In genomic region chr16:58678716-58679115, GRCh38 we compare ENCODE assay signal across 11 cellular contexts. TPM values are rescaled to one million over a fixed set of nuclear protein-coding genes. Genes with fewer than 3 reads are reported as not detected.
DNase-seq lines count a peak whose midpoint lies in the region; ATAC-seq, FAIRE-seq and TF ChIP-seq lines count a peak whose summit lies in the region.
"Had no signal": no experiment of that assay in that cellular context is flagged by ENCODE, and none has a peak within 500 bp of the region (broad histone marks: within the 10 kb centered on the region; RNA-seq: fewer than 3 reads in every experiment).

No MANE protein-coding gene starts in this region.

- CTCF ChIA-PET in HepG2 (lab: Yijun Ruan, JAX; ENCODE audit: low intra/inter-chr PET ratio, low total read pairs): interaction anchor here (1.3 kb wide), 1 partner anchor 77 kb away, joined by 9 read pairs; no protein-coding TSS in a partner anchor

- H3K9me3 ChIP-seq in Karpas-422 (ENCODE audit: low read length) (no peaks in the 10 kb centered on the region), body of pancreas (no peaks in the 10 kb centered on the region), HepG2 (ENCODE audit: low read length) (no peaks in the 10 kb centered on the region)
- H3K9me3 ChIP-seq: HAP-1 had no signal

- no peaks in the 10 kb centered on the region for H3K9me2 ChIP-seq in Karpas-422 (replicated peaks; ENCODE audit: insufficient read depth, low read length)

- POLR2A ChIA-PET in HepG2 (lab: Yijun Ruan, JAX): no interaction called here

- TF ChIP-seq POLR2A in body of pancreas (IDR thresholded peaks at IDR 0.05) (no peak), HepG2 (IDR thresholded peaks at IDR 0.05; ENCODE audit: insufficient read depth in 1 of 2, low read depth in 2 of 2, low read length in 2 of 2) (no peak)

- no peak for FAIRE-seq in HepG2 (lab: Jason Lieb, UNC)

- H3K4me1 ChIP-seq in Karpas-422 (ENCODE audit: low read length) (peaks cover 5% of the 10 kb centered on the region), body of pancreas (peaks cover 4% of the 10 kb centered on the region), HepG2 (ENCODE audit: insufficient read depth, low read length) (peaks cover 11% of the 10 kb centered on the region)

- peak; percentile 34 to 40 for DNase-seq in AML-193 (lab: John Stamatoyannopoulos, UW)
- DNase-seq in Karpas-422: peak; percentile 73
- DNase-seq in body of pancreas: peak in 3 of 4 donors; percentile 24 to 53 (median 36)
- DNase-seq in HepG2 (ENCODE audit: low spot score): no peak
- DNase-seq in stimulated activated CD4-positive, alpha-beta T cell treated with anti-CD3 and anti-CD28 coated beads, Interleukin-4, amount 100 ng/mL, for 1 hour: no peak
- DNase-seq in GM19238 (ENCODE audit: insufficient read length, low spot score): no peak
- DNase-seq: KG1, T-helper 17 cell had no signal

- peak in 4 of 7 experiments; percentile 15 to 31 (median 18) for TF ChIP-seq CTCF in body of pancreas (IDR thresholded peaks at IDR 0.05)
- peak; percentile 38 for TF ChIP-seq CTCF in HepG2 (CRISPR knock-in tag; IDR thresholded peaks at IDR 0.05)

- TF ChIP-seq EP300 in HepG2 (IDR thresholded peaks at IDR 0.05; ENCODE audit: low read depth in 2 of 2, low read length in 2 of 2): no peak
- TF ChIP-seq EP300 in HepG2 (CRISPR knock-in tag; IDR thresholded peaks at IDR 0.05; ENCODE audit: borderline replicate concordance): no peak

- no peak overlapping the region for H3K27ac ChIP-seq in Karpas-422 (ENCODE audit: low read length)
- H3K27ac ChIP-seq in body of pancreas: no peak overlapping the region
- no peak overlapping the region for H3K27ac ChIP-seq in HepG2 (ENCODE audit: extremely low read length, insufficient read depth, low read length)

- no peak overlapping the region for H3K4me3 ChIP-seq in Karpas-422 (ENCODE audit: low read length)
- no peak overlapping the region for H3K4me3 ChIP-seq in body of pancreas
- no peak overlapping the region for H3K4me3 ChIP-seq in HepG2 (replicated peaks in 1 of 3; ENCODE audit: insufficient read depth in 1 of 3, low read depth in 2 of 3, low read length in 3 of 3)
- H3K4me3 ChIP-seq: HAP-1 had no signal

- H2AFZ ChIP-seq in Karpas-422 (ENCODE audit: low read length): no peak overlapping the region
- H2AFZ ChIP-seq in HepG2 (ENCODE audit: low read length): no peak overlapping the region

- H3K9ac ChIP-seq in Karpas-422 (ENCODE audit: low read length) (no peak overlapping the region), HepG2 (ENCODE audit: insufficient read depth, low read depth, low read length) (no peak overlapping the region)

- no TSS peak for BruUV-seq in HepG2 (replicated peaks; lab: Mats Ljungman, UMichigan)

- TF ChIP-seq RAD21 in HepG2 (CRISPR knock-in tag; IDR thresholded peaks at IDR 0.05): no peak

- H3K36me3 ChIP-seq in Karpas-422 (ENCODE audit: insufficient read depth, low read length) (no peaks in the 10 kb centered on the region), body of pancreas (replicated peaks in 1 of 2; ENCODE audit: insufficient read depth in 1 of 2, low read depth in 2 of 2) (no peaks in the 10 kb centered on the region), HepG2 (replicated peaks in 1 of 2; ENCODE audit: control insufficient read depth in 1 of 2, insufficient read depth in 2 of 2, low read length in 2 of 2) (peaks cover 9 to 33% of the 10 kb centered on the region in 2 experiments)
- H3K36me3 ChIP-seq: HAP-1 had no signal

- H4K20me1 ChIP-seq in Karpas-422 (ENCODE audit: insufficient read depth, low read depth, low read length) (no peaks in the 10 kb centered on the region), HepG2 (ENCODE audit: insufficient read depth, low read length) (no peaks in the 10 kb centered on the region)

- H3K27me3 ChIP-seq in Karpas-422 (ENCODE audit: low read length) (no peaks in the 10 kb centered on the region), body of pancreas (no peaks in the 10 kb centered on the region), HepG2 (ENCODE audit: control insufficient read depth in 1 of 2, insufficient read depth in 2 of 2, low read length in 2 of 2) (no peaks in the 10 kb centered on the region)

- 37 to 62% methylated on average over 3 of the region's 3 CpGs for WGBS in body of pancreas, 2 donors
- 89% methylated on average over 3 of the region's 3 CpGs for WGBS in HepG2 (ENCODE audit: low lambda C conversion rate)

- in situ Hi-C loops in HepG2 (cut with HindIII; ENCODE audit: extremely low pct_ligation_motif_present, low pct_unique_long_range_greater_than_20kb): no loop called here

- ATAC-seq in body of pancreas (no peak), HepG2 (peak; percentile 23; the same call in 2 of the 3 replicates), GM21723 (IDR thresholded peaks at IDR 0.05; ENCODE audit: unreplicated experiment) (no peak), HG03159 (IDR thresholded peaks at IDR 0.05; ENCODE audit: unreplicated experiment) (no peak)
- ATAC-seq: T-helper 17 cell had no signal

- intact Hi-C loops in body of pancreas (cut with DNase I) (no loop called here), HepG2 (cut with micrococcal nuclease; ENCODE audit: unreplicated experiment) (loop anchor here (1.0 kb wide), 1 partner anchor 78 kb away; no protein-coding TSS in a partner anchor)

- H3K79me2 ChIP-seq in Karpas-422 (ENCODE audit: low read length) (no peaks in the 10 kb centered on the region), HepG2 (ENCODE audit: insufficient read depth, low read length) (peaks cover 2% of the 10 kb centered on the region)

- H3K4me2 ChIP-seq in Karpas-422 (ENCODE audit: low read depth, low read length, poor library complexity, severe bottlenecking) (no peak overlapping the region), HepG2 (ENCODE audit: low read depth, low read length) (no peak overlapping the region)

RNA-seq across cellular contexts. Expression of gene SLC38A7, which starts 5.9 kb away (rescaled TPM):
- 6.4 and 6.7 TPM in 2 replicates for total RNA-seq in Karpas-422 (2014; rRNA removed; shearing (Covaris generic); ENCODE audit: low replicate concordance)
- total RNA-seq in body of pancreas (1 to 10 TPM; 6.3 to 7.3 TPM), HepG2 (2016; rRNA removed; fragmentation: Illumina TruSeq; extraction: Trizol) (6.2 and 14.1 TPM in 2 replicates)
- total RNA-seq in HepG2 (2016; cell fraction: cytosol; rRNA removed; fragmentation: Illumina TruSeq; extraction: Trizol; ENCODE audit: low read depth): 4.6 and 5.0 TPM in 2 replicates
- 5.2 and 14.1 TPM in 2 replicates for total RNA-seq in HepG2 (2016; cell fraction: insoluble cytoplasmic fraction; rRNA removed; fragmentation: Illumina TruSeq; extraction: Trizol)
- 5.8 and 6.5 TPM in 2 replicates for total RNA-seq in HepG2 (2016; cell fraction: membrane; rRNA removed; fragmentation: Illumina TruSeq; extraction: Trizol)
- 27.7 and 28.1 TPM in 2 replicates for total RNA-seq in HepG2 (2016; cell fraction: nucleus; rRNA removed; fragmentation: Illumina TruSeq; extraction: Trizol)
- polyA plus RNA-seq in HepG2 (2011; rRNA removed): 13.2 and 17.0 TPM in 2 replicates
- 9.7 and 10.5 TPM in 2 replicates for polyA plus RNA-seq in HepG2 (2011; cell fraction: cytosol; rRNA removed)
- 26.4 and 29.4 TPM in 2 replicates for polyA plus RNA-seq in HepG2 (2011; cell fraction: nucleus; rRNA removed)
- 7.1 and 10.6 TPM in 2 replicates for polyA plus RNA-seq in HepG2 (2012)
- polyA plus RNA-seq in HepG2 (2016; cell fraction: cytosol; fragmentation: Illumina TruSeq; extraction: Trizol; ENCODE audit: low read depth): 1.0 and 1.3 TPM in 2 replicates
- polyA plus RNA-seq in HepG2 (2016; cell fraction: insoluble cytoplasmic fraction; fragmentation: Illumina TruSeq; extraction: Trizol; ENCODE audit: low read depth): 5.1 and 5.6 TPM in 2 replicates
- 2.3 and 3.2 TPM in 2 replicates for polyA plus RNA-seq in HepG2 (2016; cell fraction: membrane; fragmentation: Illumina TruSeq; extraction: Trizol; ENCODE audit: low read depth)
- polyA plus RNA-seq in HepG2 (2016; cell fraction: nucleus; fragmentation: Illumina TruSeq; extraction: Trizol; ENCODE audit: insufficient read depth, low read depth): 32.4 and 36.5 TPM in 2 replicates
- polyA minus RNA-seq in HepG2 (2011; rRNA and poly(A)+ RNA removed; ENCODE audit: low replicate concordance): 42.7 and 51.0 TPM in 2 replicates
- polyA minus RNA-seq in HepG2 (2011; cell fraction: cytosol; rRNA and poly(A)+ RNA removed): 8.7 and 12.4 TPM in 2 replicates
- 30.5 and 35.6 TPM in 2 replicates for polyA minus RNA-seq in HepG2 (2011; cell fraction: nucleus; rRNA and poly(A)+ RNA removed)

RNA-seq across cellular contexts. Expression of gene CNOT1, which starts 49.1 kb away (rescaled TPM):
- total RNA-seq in Karpas-422 (2014; rRNA removed; shearing (Covaris generic); ENCODE audit: low replicate concordance): 145 and 299 TPM in 2 replicates
- total RNA-seq in body of pancreas: 10 to 100 TPM; 56.8 to 63.9 TPM
- 188 and 399 TPM in 2 replicates for total RNA-seq in HepG2 (2016; rRNA removed; fragmentation: Illumina TruSeq; extraction: Trizol)
- total RNA-seq in HepG2 (2016; cell fraction: cytosol; rRNA removed; fragmentation: Illumina TruSeq; extraction: Trizol; ENCODE audit: low read depth): 51.8 and 55.4 TPM in 2 replicates
- 188 and 419 TPM in 2 replicates for total RNA-seq in HepG2 (2016; cell fraction: insoluble cytoplasmic fraction; rRNA removed; fragmentation: Illumina TruSeq; extraction: Trizol)
- total RNA-seq in HepG2 (2016; cell fraction: membrane; rRNA removed; fragmentation: Illumina TruSeq; extraction: Trizol): 139 and 146 TPM in 2 replicates
- 205 and 251 TPM in 2 replicates for total RNA-seq in HepG2 (2016; cell fraction: nucleus; rRNA removed; fragmentation: Illumina TruSeq; extraction: Trizol)
- polyA plus RNA-seq in HepG2 (2011; rRNA removed): 232 and 248 TPM in 2 replicates
- polyA plus RNA-seq in HepG2 (2011; cell fraction: cytosol; rRNA removed): 187 and 226 TPM in 2 replicates
- 193 and 225 TPM in 2 replicates for polyA plus RNA-seq in HepG2 (2011; cell fraction: nucleus; rRNA removed)
- 169 and 183 TPM in 2 replicates for polyA plus RNA-seq in HepG2 (2012)
- 35.0 and 38.2 TPM in 2 replicates for polyA plus RNA-seq in HepG2 (2016; cell fraction: cytosol; fragmentation: Illumina TruSeq; extraction: Trizol; ENCODE audit: low read depth)
- polyA plus RNA-seq in HepG2 (2016; cell fraction: insoluble cytoplasmic fraction; fragmentation: Illumina TruSeq; extraction: Trizol; ENCODE audit: low read depth): 373 and 400 TPM in 2 replicates
- 61.4 and 81.8 TPM in 2 replicates for polyA plus RNA-seq in HepG2 (2016; cell fraction: membrane; fragmentation: Illumina TruSeq; extraction: Trizol; ENCODE audit: low read depth)
- 268 and 286 TPM in 2 replicates for polyA plus RNA-seq in HepG2 (2016; cell fraction: nucleus; fragmentation: Illumina TruSeq; extraction: Trizol; ENCODE audit: insufficient read depth, low read depth)
- polyA minus RNA-seq in HepG2 (2011; rRNA and poly(A)+ RNA removed; ENCODE audit: low replicate concordance): 953 and 1,029 TPM in 2 replicates
- 281 and 285 TPM in 2 replicates for polyA minus RNA-seq in HepG2 (2011; cell fraction: cytosol; rRNA and poly(A)+ RNA removed)
- polyA minus RNA-seq in HepG2 (2011; cell fraction: nucleus; rRNA and poly(A)+ RNA removed): 378 and 429 TPM in 2 replicates

RNA-seq across cellular contexts. Expression of gene GOT2, which starts 55.4 kb away (rescaled TPM):
- 72.9 and 97.5 TPM in 2 replicates for total RNA-seq in Karpas-422 (2014; rRNA removed; shearing (Covaris generic); ENCODE audit: low replicate concordance)
- total RNA-seq in body of pancreas (10 to 100 TPM; 26.2 to 44.8 TPM), HepG2 (2016; rRNA removed; fragmentation: Illumina TruSeq; extraction: Trizol) (121 and 160 TPM in 2 replicates)
- total RNA-seq in HepG2 (2016; cell fraction: cytosol; rRNA removed; fragmentation: Illumina TruSeq; extraction: Trizol; ENCODE audit: low read depth): 26.4 and 30.5 TPM in 2 replicates
- 124 and 142 TPM in 2 replicates for total RNA-seq in HepG2 (2016; cell fraction: insoluble cytoplasmic fraction; rRNA removed; fragmentation: Illumina TruSeq; extraction: Trizol)
- total RNA-seq in HepG2 (2016; cell fraction: membrane; rRNA removed; fragmentation: Illumina TruSeq; extraction: Trizol): 67.7 and 68.3 TPM in 2 replicates
- total RNA-seq in HepG2 (2016; cell fraction: nucleus; rRNA removed; fragmentation: Illumina TruSeq; extraction: Trizol): 69.5 and 80.4 TPM in 2 replicates
- polyA plus RNA-seq in HepG2 (2011; rRNA removed): 28.9 and 32.6 TPM in 2 replicates
- polyA plus RNA-seq in HepG2 (2011; cell fraction: cytosol; rRNA removed): 31.0 and 41.3 TPM in 2 replicates
- polyA plus RNA-seq in HepG2 (2011; cell fraction: nucleus; rRNA removed): 33.5 and 44.0 TPM in 2 replicates
- 91.3 and 110 TPM in 2 replicates for polyA plus RNA-seq in HepG2 (2012)
- polyA plus RNA-seq in HepG2 (2016; cell fraction: cytosol; fragmentation: Illumina TruSeq; extraction: Trizol; ENCODE audit: low read depth): 27.9 and 30.5 TPM in 2 replicates
- 167 and 192 TPM in 2 replicates for polyA plus RNA-seq in HepG2 (2016; cell fraction: insoluble cytoplasmic fraction; fragmentation: Illumina TruSeq; extraction: Trizol; ENCODE audit: low read depth)
- 54.8 and 61.1 TPM in 2 replicates for polyA plus RNA-seq in HepG2 (2016; cell fraction: membrane; fragmentation: Illumina TruSeq; extraction: Trizol; ENCODE audit: low read depth)
- polyA plus RNA-seq in HepG2 (2016; cell fraction: nucleus; fragmentation: Illumina TruSeq; extraction: Trizol; ENCODE audit: insufficient read depth, low read depth): 103 and 108 TPM in 2 replicates
- 39.6 and 63.7 TPM in 2 replicates for polyA minus RNA-seq in HepG2 (2011; rRNA and poly(A)+ RNA removed; ENCODE audit: low replicate concordance)
- 84.3 and 87.1 TPM in 2 replicates for polyA minus RNA-seq in HepG2 (2011; cell fraction: cytosol; rRNA and poly(A)+ RNA removed)
- 30.4 and 44.4 TPM in 2 replicates for polyA minus RNA-seq in HepG2 (2011; cell fraction: nucleus; rRNA and poly(A)+ RNA removed)

Comparison
In these comparisons a context has a peak if more than half of its experiments do, and no peak if none do; other contexts are left out.
1. DNase-seq: peak in AML-193 (2 of 2), Karpas-422 (single experiment) and body of pancreas (3 of 4); none in HepG2 (single experiment), stimulated activated CD4-positive, alpha-beta T cell treated with anti-CD3 and anti-CD28 coated beads, Interleukin-4, amount 100 ng/mL, for 1 hour (single experiment) and GM19238 (single experiment).